Comparison of ENCODE assay signal across 14 cellular contexts in the genomic region with DNA sequence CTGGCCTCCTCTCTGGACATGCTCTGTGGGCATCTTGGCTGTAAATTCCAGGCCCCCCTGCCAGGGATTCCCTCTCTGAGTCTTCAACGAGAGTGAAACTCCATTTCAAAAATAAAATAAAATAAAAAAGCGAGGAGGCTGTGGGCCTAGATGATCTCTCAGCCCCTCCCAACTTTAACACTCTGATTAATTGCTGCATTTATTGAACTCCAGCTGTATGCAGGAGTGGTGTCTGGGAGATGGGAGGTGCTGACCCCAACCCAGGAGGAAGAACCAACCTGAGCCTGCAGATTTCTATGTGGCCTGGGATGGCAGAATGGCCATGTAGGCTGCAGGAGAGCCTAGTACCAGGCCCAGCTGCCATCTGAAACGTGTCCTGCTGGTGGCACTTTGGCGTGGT.
DNase-seq lines count a peak whose midpoint lies in the region; FAIRE-seq and TF ChIP-seq lines count a peak whose summit lies in the region.
"Had no signal": no experiment of that assay in that cellular context is flagged by ENCODE, and none has a peak within 500 bp of the region (broad histone marks: within the 10 kb centered on the region; RNA-seq: fewer than 3 reads in every experiment).

No MANE protein-coding gene starts in this region.

- peak overlapping the region; percentile 30 for H2BK5ac ChIP-seq in mesendoderm (ENCODE audit: low read length)

- peak overlapping the region; percentile 75 for H3K4ac ChIP-seq in mesendoderm (ENCODE audit: low read depth, low read length)

- no peak overlapping the region for H2AK5ac ChIP-seq in mesendoderm (ENCODE audit: low read length)

- DNase-seq in M059J (ENCODE audit: low read depth) (peak; percentile 32), bronchial epithelial cell (ENCODE audit: low read depth) (no peak), mesendoderm (no peak), thyroid gland (peak; percentile 37 to 47), DMS 273 (lab: John Stamatoyannopoulos, UW; ENCODE audit: unreplicated experiment) (no peak), Kasumi-1 (lab: John Stamatoyannopoulos, UW) (no peak)
- no peak for DNase-seq in activated CD4-positive, alpha-beta T cell treated with anti-CD3 and anti-CD28 coated beads, Interleukin-2, amount 50 U/mL, for 1 hour
- DNase-seq in activated CD4-positive, alpha-beta T cell treated with anti-CD3 and anti-CD28 coated beads, Interleukin-2, amount 50 U/mL, for 4 hours = no peak
- DNase-seq: activated CD8-positive, alpha-beta T cell treated with anti-CD3 and anti-CD28 coated beads, Interleukin-2, amount 10 ng/mL, durations not matched to agents 7 days and 5 days; left colon; OCI-M1; stimulated activated CD4-positive, alpha-beta T cell treated with anti-CD3 and anti-CD28 coated beads, Interleukin-4, amount 100 ng/mL, for 24 hours had no signal

- no peak overlapping the region for H3K23ac ChIP-seq in mesendoderm (ENCODE audit: low read length)

- no peak overlapping the region for H4K5ac ChIP-seq in mesendoderm (ENCODE audit: low read length)

- WGBS in mesendoderm (ENCODE audit: extremely low coverage, insufficient coverage, low lambda C conversion rate) = no CpG with 5 or more reads among the region's 4 CpGs
- WGBS in thyroid gland, 2 donors = 56 to 63% methylated on average over 4 of the region's 4 CpGs

- H3K36me3 ChIP-seq in bronchial epithelial cell (ENCODE audit: control insufficient read depth, insufficient read depth, low read length) (peaks cover 2% of the 10 kb centered on the region), mesendoderm (ENCODE audit: control insufficient read depth, insufficient read depth, low read length) (no peaks in the 10 kb centered on the region), thyroid gland (no peaks in the 10 kb centered on the region)

- H3K56ac ChIP-seq in mesendoderm (ENCODE audit: low read length) = peak overlapping the region; percentile 60

- H3K79me1 ChIP-seq in mesendoderm (ENCODE audit: low read length) = no peaks in the 10 kb centered on the region

- peak overlapping the region; percentile 86 for H2BK15ac ChIP-seq in mesendoderm (replicated peaks; ENCODE audit: low read depth)

- H2BK120ac ChIP-seq in mesendoderm (ENCODE audit: low read depth, low read length) = no peak overlapping the region

- H3K4me2 ChIP-seq in mesendoderm (ENCODE audit: low read length) = no peak overlapping the region

- FAIRE-seq in bronchial epithelial cell (lab: Jason Lieb, UNC) = no peak
- FAIRE-seq: frontal cortex had no signal

- peak overlapping the region; percentile 50 for H3K4me3 ChIP-seq in bronchial epithelial cell (ENCODE audit: low read depth, low read length)
- no peak overlapping the region for H3K4me3 ChIP-seq in mesendoderm (ENCODE audit: low read length)
- H3K4me3 ChIP-seq in thyroid gland (replicated peaks in 1 of 3) = no peak overlapping the region

- TF ChIP-seq POLR2A in thyroid gland (IDR thresholded peaks at IDR 0.05) = no peak

- no peak overlapping the region for H4K8ac ChIP-seq in mesendoderm (ENCODE audit: low read depth, low read length)

- no peak overlapping the region for H3K9ac ChIP-seq in mesendoderm (ENCODE audit: low read length)
- H3K9ac ChIP-seq: parathyroid adenoma had no signal

- no peaks in the 10 kb centered on the region for H3K27me3 ChIP-seq in bronchial epithelial cell (ENCODE audit: control insufficient read depth, insufficient read depth, low read length)
- H3K27me3 ChIP-seq in mesendoderm (ENCODE audit: insufficient read depth, low read length, poor library complexity) = no peaks in the 10 kb centered on the region
- H3K27me3 ChIP-seq in thyroid gland = no peaks in the 10 kb centered on the region

- no peaks in the 10 kb centered on the region for H3K9me3 ChIP-seq in thyroid gland

- intact Hi-C loops in thyroid gland (cut with DNase I) = no loop called here

- H3K79me2 ChIP-seq in mesendoderm (ENCODE audit: control insufficient read depth, insufficient read depth, low read length) = no peaks in the 10 kb centered on the region
- H3K79me2 ChIP-seq: parathyroid adenoma had no signal

- peak overlapping the region; percentile 71 for H3K18ac ChIP-seq in mesendoderm (ENCODE audit: low read length)

- TF ChIP-seq CTCF in bronchial epithelial cell (IDR thresholded peaks at IDR 0.05; ENCODE audit: insufficient read depth, low read length, severe bottlenecking) = peak; percentile 8
- no peak for TF ChIP-seq CTCF in thyroid gland (IDR thresholded peaks at IDR 0.05)

- H3K4me1 ChIP-seq in mesendoderm (ENCODE audit: control insufficient read depth, low read depth, low read length) (peaks cover 16% of the 10 kb centered on the region), thyroid gland (peaks cover 33 to 68% of the 10 kb centered on the region in 2 donors)

- H3K27ac ChIP-seq in mesendoderm (ENCODE audit: low read depth, low read length) = no peak overlapping the region
- H3K27ac ChIP-seq in thyroid gland = peak overlapping the region; percentile 92 to 96 (median 94)
- H3K27ac ChIP-seq: parathyroid adenoma had no signal

Comparison
In these comparisons a context has a peak if more than half of its experiments do, and no peak if none do; other contexts are left out.
1. DNase-seq: peak in M059J (single experiment) and thyroid gland (2 of 2); none in bronchial epithelial cell (single experiment), mesendoderm (single experiment), DMS 273 (single experiment), activated CD4-positive, alpha-beta T cell treated with anti-CD3 and anti-CD28 coated beads, Interleukin-2, amount 50 U/mL, for 1 hour (single experiment), Kasumi-1 (0 of 2) and activated CD4-positive, alpha-beta T cell treated with anti-CD3 and anti-CD28 coated beads, Interleukin-2, amount 50 U/mL, for 4 hours (0 of 2).